Comparison of ENCODE assay signal across 12 cellular contexts in the genomic region with DNA sequence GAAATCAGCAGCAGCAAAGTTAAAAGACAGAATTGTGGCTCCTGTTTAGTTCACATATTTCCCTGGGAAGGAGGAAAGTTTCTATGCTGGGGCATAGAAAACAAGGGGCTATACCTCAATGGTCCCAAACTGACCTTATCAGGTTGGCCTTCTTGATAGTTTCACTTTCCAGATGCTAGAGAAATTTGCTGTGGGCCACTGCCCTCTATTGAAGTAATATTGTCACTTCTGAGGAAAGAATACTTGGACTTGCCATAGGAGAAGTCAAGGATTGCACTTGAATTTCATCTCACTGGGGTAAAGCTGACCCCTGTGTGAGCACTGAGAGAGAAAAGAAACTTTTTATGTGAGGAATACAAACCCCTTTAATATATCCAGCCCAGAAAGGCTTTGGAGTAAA. TPM values are rescaled to one million over a fixed set of nuclear protein-coding genes. Genes with fewer than 3 reads are reported as not detected.
DNase-seq lines count a peak whose midpoint lies in the region; ATAC-seq and TF ChIP-seq lines count a peak whose summit lies in the region.
"Had no signal": no experiment of that assay in that cellular context is flagged by ENCODE, and none has a peak within 500 bp of the region (broad histone marks: within the 10 kb centered on the region; RNA-seq: fewer than 3 reads in every experiment).

No MANE protein-coding gene starts in this region.

- H3K4me1 ChIP-seq in IMR-90 (ENCODE audit: control insufficient read depth, insufficient read depth, low read length), result no peaks in the 10 kb centered on the region
- H3K4me1 ChIP-seq in aorta (ENCODE audit: control insufficient read depth in 1 of 2, insufficient read depth in 2 of 2, low read length in 2 of 2), result no peaks in the 10 kb centered on the region
- H3K4me1 ChIP-seq: prostate gland had no signal

- peaks cover 4% of the 10 kb centered on the region for H3K9me3 Mint-ChIP-seq in type B pancreatic cell

- no peak overlapping the region for H4K91ac ChIP-seq in IMR-90 (ENCODE audit: insufficient read depth, low read depth, low read length)

- no peak overlapping the region for H2BK5ac ChIP-seq in IMR-90 (ENCODE audit: low read depth, low read length, poor library complexity, severe bottlenecking)

- peaks cover 5% of the 10 kb centered on the region for H3K4me1 Mint-ChIP-seq in type B pancreatic cell (ENCODE audit: unreplicated experiment)
- H3K4me1 Mint-ChIP-seq: WTC11 had no signal

- no TSS peak for BruUV-seq in IMR-90 (replicated peaks; lab: Mats Ljungman, UMichigan)

- no peak overlapping the region for H3K9ac ChIP-seq in IMR-90 (ENCODE audit: low read depth, low read length)

- no peak overlapping the region for H3K56ac ChIP-seq in IMR-90 (ENCODE audit: extremely low read depth, insufficient read depth, low read length)

- peak; percentile 45 for TF ChIP-seq RAD21 in IMR-90 (IDR thresholded peaks at IDR 0.05; ENCODE audit: low read length)

- no peak overlapping the region for H2BK15ac ChIP-seq in IMR-90 (ENCODE audit: low read depth, low read length)

- TF ChIP-seq POLR2A in IMR-90 (IDR thresholded peaks at IDR 0.05; ENCODE audit: low read depth, low read length), result no peak

- H4K5ac ChIP-seq in IMR-90 (ENCODE audit: low read depth, low read length), result no peak overlapping the region

- no peaks in the 10 kb centered on the region for H3K36me3 Mint-ChIP-seq in type B pancreatic cell

- DNase-seq in EL (peak; percentile 29), IMR-90 (peak; percentile 13), astrocyte of the cerebellum (ENCODE audit: low read depth) (no peak), myocyte (ENCODE audit: low read depth) (peak; percentile 40), aorta (no peak), type B pancreatic cell (ENCODE audit: extremely low spot score, unreplicated experiment) (no peak), SK-N-DZ (ENCODE audit: low spot score) (no peak)
- DNase-seq: kidney, NCI-H774 had no signal

- no peaks in the 10 kb centered on the region for H3K27me3 Mint-ChIP-seq in type B pancreatic cell

- H3K36me3 ChIP-seq in IMR-90 (ENCODE audit: control insufficient read depth, insufficient read depth, low read length) (no peaks in the 10 kb centered on the region), aorta (ENCODE audit: control insufficient read depth in 1 of 2, insufficient read depth in 2 of 2, low read length in 1 of 2) (no peaks in the 10 kb centered on the region)
- H3K36me3 ChIP-seq: prostate gland had no signal

- H3K27ac Mint-ChIP-seq in type B pancreatic cell, result no peak overlapping the region
- H3K27ac Mint-ChIP-seq: WTC11 had no signal

- intact Hi-C loops in IMR-90 (cut with micrococcal nuclease) (loop anchor here (5.0 kb wide), 2 partner anchors 234 to 481 kb away; a partner anchor contains a TSS), aorta (cut with DNase I) (loop anchor here (5.0 to 10.0 kb wide), 2 partner anchors 312 to 314 kb away; no protein-coding TSS in a partner anchor)

- H3K79me1 ChIP-seq in IMR-90 (ENCODE audit: low read depth in 1 of 2, low read length in 2 of 2), result no peaks in the 10 kb centered on the region

- H2AK9ac ChIP-seq in IMR-90 (replicated peaks; ENCODE audit: low read depth, low read length, poor library complexity), result no peak overlapping the region

- dilution Hi-C loops in IMR-90 (cut with HindIII; ENCODE audit: low sequenced_read_pairs, unreplicated experiment), result no loop called here

- no peaks in the 10 kb centered on the region for H4K20me1 ChIP-seq in IMR-90 (ENCODE audit: insufficient read depth, low read length)

- H3K9me1 ChIP-seq in IMR-90 (ENCODE audit: insufficient read depth, low read length), result no peaks in the 10 kb centered on the region

- TF ChIP-seq CTCF in IMR-90 (conservative IDR thresholded peaks at IDR 0.05; ENCODE audit: low read depth, low read length) (peak; percentile 45), astrocyte of the cerebellum (IDR thresholded peaks at IDR 0.05; ENCODE audit: low read depth, low read length, missing control alignments) (peak; percentile 11), type B pancreatic cell (conservative IDR thresholded peaks at IDR 0.05) (no peak)

- no peak overlapping the region for H3K23ac ChIP-seq in IMR-90 (ENCODE audit: low read depth, low read length)

- no peak overlapping the region for H3K4ac ChIP-seq in IMR-90 (ENCODE audit: low read depth, low read length)

- H3K18ac ChIP-seq in IMR-90 (ENCODE audit: low read depth, low read length), result no peak overlapping the region

- H2AFZ ChIP-seq in IMR-90 (replicated peaks; ENCODE audit: low read length, poor library complexity), result no peak overlapping the region

- no peak overlapping the region for H2BK120ac ChIP-seq in IMR-90 (ENCODE audit: low read depth, low read length)

- peaks cover 2% of the 10 kb centered on the region; the same call in 1 of the 2 replicates for H3K9me3 ChIP-seq in IMR-90 (ENCODE audit: control insufficient read depth, insufficient read depth, low read length)
- H3K9me3 ChIP-seq in aorta (ENCODE audit: control insufficient read depth, low read length), result no peaks in the 10 kb centered on the region
- H3K9me3 ChIP-seq: prostate gland had no signal

- H3K27me3 ChIP-seq in IMR-90 (ENCODE audit: control insufficient read depth, insufficient read depth, low read length) (peaks cover 12% of the 10 kb centered on the region), aorta (ENCODE audit: control insufficient read depth in 1 of 2, insufficient read depth in 2 of 2, low read length in 1 of 2) (no peaks in the 10 kb centered on the region)

- H3K4me3 ChIP-seq in IMR-90 (ENCODE audit: insufficient read depth, low read depth, low read length), result no peak overlapping the region
- no peak overlapping the region for H3K4me3 ChIP-seq in astrocyte of the cerebellum (ENCODE audit: low read depth, low read length)
- no peak overlapping the region for H3K4me3 ChIP-seq in aorta (ENCODE audit: low read length in 2 of 2)
- H3K4me3 ChIP-seq: prostate gland had no signal

- CTCF ChIA-PET in IMR-90 (lab: Yijun Ruan, JAX), result interaction anchor here (0.6 to 6.8 kb wide), 11 partner anchors 39 to 946 kb away, joined by 3 to 84 read pairs (median 3); a partner anchor contains a TSS

- in situ Hi-C loops in IMR-90 (cut with MboI; ENCODE audit: low sequenced_read_pairs), result loop anchor here (5.0 to 25.0 kb wide), 4 partner anchors 134 to 1039 kb away; a partner anchor contains a TSS
- in situ Hi-C loops in astrocyte of the cerebellum (cut with HindIII; ENCODE audit: low sequenced_read_pairs), result loop anchor here (5.0 to 25.0 kb wide), 3 partner anchors 44 to 139 kb away; a partner anchor contains a TSS

- no peak overlapping the region for H4K8ac ChIP-seq in IMR-90 (ENCODE audit: low read depth in 2 of 2, low read length in 2 of 2)

- H2BK20ac ChIP-seq in IMR-90 (ENCODE audit: low read depth, low read length), result no peak overlapping the region

- H3K14ac ChIP-seq in IMR-90 (replicated peaks; ENCODE audit: low read depth, low read length), result no peak overlapping the region

- H3K27ac ChIP-seq in IMR-90 (ENCODE audit: insufficient read depth, low read length), result no peak overlapping the region
- no peak overlapping the region for H3K27ac ChIP-seq in aorta (ENCODE audit: low read depth in 1 of 2, low read length in 2 of 2)
- H3K27ac ChIP-seq: prostate gland had no signal

- no peak for ATAC-seq in IMR-90 (ENCODE audit: low read depth)
- no peak for ATAC-seq in aorta (ENCODE audit: low FRiP score)
- ATAC-seq: WTC11 had no signal

- no peak overlapping the region for H3K4me3 Mint-ChIP-seq in type B pancreatic cell
- H3K4me3 Mint-ChIP-seq: IgD-negative memory B cell, WTC11 had no signal

- no peak overlapping the region for H2AK5ac ChIP-seq in IMR-90 (ENCODE audit: low read depth, low read length)

- POLR2A ChIA-PET in IMR-90 (lab: Charles Lee; ENCODE audit: unreplicated experiment), result no interaction called here

- H3K4me2 ChIP-seq in IMR-90 (ENCODE audit: low read depth, low read length), result no peak overlapping the region

TF ChIP-seq in IMR-90, 13 proteins besides CTCF, POLR2A, EP300 and RAD21 (continues in another document):
- TF ChIP-seq FOS (IDR thresholded peaks at IDR 0.05; ENCODE audit: low read depth, low read length) (no peak), MXI1 (IDR thresholded peaks at IDR 0.05; ENCODE audit: borderline replicate concordance, low read depth, low read length) (no peak), MAFK (IDR thresholded peaks at IDR 0.05; ENCODE audit: low read depth, low read length) (no peak), MAZ (IDR thresholded peaks at IDR 0.05; ENCODE audit: borderline replicate concordance, low read depth, low read length) (no peak), RCOR1 (IDR thresholded peaks at IDR 0.05; ENCODE audit: insufficient replicate concordance, low read length) (no peak), SMC3 (IDR thresholded peaks at IDR 0.05; ENCODE audit: low read depth, low read length) (no peak), CEBPB (IDR thresholded peaks at IDR 0.05; ENCODE audit: low read depth, low read length) (no peak), CHD1 (IDR thresholded peaks at IDR 0.05; ENCODE audit: low read depth, low read length) (no peak), NFE2L2 (IDR thresholded peaks at IDR 0.05; ENCODE audit: low read depth, low read length) (no peak)
- TF ChIP-seq, protein P1, sequence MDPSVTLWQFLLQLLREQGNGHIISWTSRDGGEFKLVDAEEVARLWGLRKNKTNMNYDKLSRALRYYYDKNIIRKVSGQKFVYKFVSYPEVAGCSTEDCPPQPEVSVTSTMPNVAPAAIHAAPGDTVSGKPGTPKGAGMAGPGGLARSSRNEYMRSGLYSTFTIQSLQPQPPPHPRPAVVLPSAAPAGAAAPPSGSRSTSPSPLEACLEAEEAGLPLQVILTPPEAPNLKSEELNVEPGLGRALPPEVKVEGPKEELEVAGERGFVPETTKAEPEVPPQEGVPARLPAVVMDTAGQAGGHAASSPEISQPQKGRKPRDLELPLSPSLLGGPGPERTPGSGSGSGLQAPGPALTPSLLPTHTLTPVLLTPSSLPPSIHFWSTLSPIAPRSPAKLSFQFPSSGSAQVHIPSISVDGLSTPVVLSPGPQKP (IDR thresholded peaks at IDR 0.05; ENCODE audit: borderline replicate concordance, low read depth, low read length), result no peak

RNA-seq across cellular contexts. Expression of a gene that starts 49.3 kb away (rescaled TPM):
- total RNA-seq in IMR-90 (2012; rRNA removed) (not detected in 2 replicates), myocyte (not detected in 2 replicates), aorta (under 1 TPM; 0.26 to 0.63 TPM), type B pancreatic cell (ENCODE audit: low replicate concordance) (3.6 and 13.9 TPM in 2 replicates)
- polyA plus RNA-seq in IMR-90 (2012; rRNA removed) (not detected in 2 replicates), aorta (not detected)
- polyA plus RNA-seq in IMR-90 (2012; cell fraction: cytosol; rRNA removed), result not detected in 2 replicates
- polyA plus RNA-seq in IMR-90 (2012; cell fraction: nucleus; rRNA removed; ENCODE audit: low replicate concordance), result not detected in 2 replicates
- polyA plus RNA-seq in myocyte (2012), result not detected
- not detected in 2 replicates for polyA plus RNA-seq in SK-N-DZ (2014; cell fraction: cytosol; rRNA removed)
- polyA plus RNA-seq in SK-N-DZ (2014; cell fraction: nucleus; rRNA removed), result not detected in 2 replicates
- total RNA-seq: prostate gland had no signal
- polyA plus RNA-seq: IgD-negative memory B cell had no signal

Comparison
In these comparisons a context has a peak if more than half of its experiments do, and no peak if none do; other contexts are left out.
1. DNase-seq: peak in EL (single experiment), IMR-90 (single experiment) and myocyte (single experiment); none in astrocyte of the cerebellum (single experiment), aorta (0 of 2), type B pancreatic cell (single experiment) and SK-N-DZ (single experiment).